10 cellular contexts compared by ENCODE assay signal in genomic region chr11:909406-909805, GRCh38. TPM values are rescaled to one million over a fixed set of nuclear protein-coding genes. Genes with fewer than 3 reads are reported as not detected.
DNase-seq lines count a peak whose midpoint lies in the region; ATAC-seq and TF ChIP-seq lines count a peak whose summit lies in the region.
"Had no signal": no experiment of that assay in that cellular context is flagged by ENCODE, and none has a peak within 500 bp of the region (broad histone marks: within the 10 kb centered on the region; RNA-seq: fewer than 3 reads in every experiment).

No MANE protein-coding gene starts in this region.

- no peaks in the 10 kb centered on the region for H3K9me3 ChIP-seq in BLaER1
- H3K9me3 ChIP-seq: ascending aorta, neutrophil had no signal

- peaks cover 41% of the 10 kb centered on the region for H3K4me1 ChIP-seq in BLaER1
- H3K4me1 ChIP-seq in mesendoderm (ENCODE audit: control insufficient read depth, low read depth, low read length) = peaks cover 2% of the 10 kb centered on the region

- no peak overlapping the region for H2BK5ac ChIP-seq in mesendoderm (ENCODE audit: low read length)

- ATAC-seq in esophagus mucosa (no peak), HG02571 (IDR thresholded peaks at IDR 0.05; ENCODE audit: unreplicated experiment) (no peak)

- H3K4ac ChIP-seq in mesendoderm (ENCODE audit: low read depth, low read length) = no peak overlapping the region

- TF ChIP-seq CTCF in HL-60 (IDR thresholded peaks at IDR 0.05; ENCODE audit: insufficient read depth, low read length) = no peak

- DNase-seq in HL-60 (ENCODE audit: low read depth in 1 of 2, low spot score in 1 of 2) (no peak), mesendoderm (no peak), SHP77 treated with DMSO at 0.1 percent for 48 hours (lab: John Stamatoyannopoulos, UW) (no peak)
- no peak for DNase-seq in activated effector memory CD4-positive, alpha-beta T cell treated with anti-CD3 and anti-CD28 coated beads, Interleukin-2, amount 50 U/mL, for 16 hours

- H3K36me3 ChIP-seq in BLaER1 (peaks cover 49% of the 10 kb centered on the region), mesendoderm (ENCODE audit: control insufficient read depth, insufficient read depth, low read length) (peaks cover 2% of the 10 kb centered on the region)

- H3K79me1 ChIP-seq in mesendoderm (ENCODE audit: low read length) = peaks cover 17% of the 10 kb centered on the region

- no peak overlapping the region for H2AK5ac ChIP-seq in mesendoderm (ENCODE audit: low read length)

- no peak overlapping the region for H2BK15ac ChIP-seq in mesendoderm (replicated peaks; ENCODE audit: low read depth)

- H3K4me1 Mint-ChIP-seq in activated naive CD8-positive, alpha-beta T cell (ENCODE audit: low read depth) = peaks cover 20% of the 10 kb centered on the region

- H3K27ac ChIP-seq in BLaER1 (no peak overlapping the region), HL-60 (replicated peaks) (no peak overlapping the region; the same call in 1 of the 2 replicates), mesendoderm (ENCODE audit: low read depth, low read length) (no peak overlapping the region)
- H3K27ac ChIP-seq: neutrophil had no signal

- no peaks in the 10 kb centered on the region for H3K27me3 ChIP-seq in BLaER1
- H3K27me3 ChIP-seq in HL-60 (ENCODE audit: insufficient read depth, poor library complexity, severe bottlenecking) = no peaks in the 10 kb centered on the region
- H3K27me3 ChIP-seq in mesendoderm (ENCODE audit: insufficient read depth, low read length, poor library complexity) = no peaks in the 10 kb centered on the region
- H3K27me3 ChIP-seq: ascending aorta, neutrophil had no signal

- no peak overlapping the region for H3K27ac Mint-ChIP-seq in activated naive CD8-positive, alpha-beta T cell

- H3K27me3 Mint-ChIP-seq in activated naive CD8-positive, alpha-beta T cell = no peaks in the 10 kb centered on the region

- no peak overlapping the region for H4K8ac ChIP-seq in mesendoderm (ENCODE audit: low read depth, low read length)

- peaks cover 60% of the 10 kb centered on the region for H4K20me1 ChIP-seq in BLaER1

- peak overlapping the region; percentile 99 for H3K56ac ChIP-seq in mesendoderm (ENCODE audit: low read length)

- WGBS in mesendoderm (ENCODE audit: extremely low coverage, insufficient coverage, low lambda C conversion rate) = no CpG with 5 or more reads among the region's 11 CpGs

- no peaks in the 10 kb centered on the region for H3K36me3 Mint-ChIP-seq in activated naive CD8-positive, alpha-beta T cell

- H3K9ac ChIP-seq in BLaER1 = peak overlapping the region; percentile 91
- peak overlapping the region; percentile 98 for H3K9ac ChIP-seq in mesendoderm (ENCODE audit: low read length)

- peak overlapping the region; percentile 94 for H3K4me3 Mint-ChIP-seq in activated naive CD8-positive, alpha-beta T cell

- no peak overlapping the region for H4K5ac ChIP-seq in mesendoderm (ENCODE audit: low read length)

- H3K9me3 Mint-ChIP-seq in activated naive CD8-positive, alpha-beta T cell (ENCODE audit: low read depth) = no peaks in the 10 kb centered on the region

- H3K18ac ChIP-seq in mesendoderm (ENCODE audit: low read length) = no peak overlapping the region

- no peak overlapping the region for H2BK120ac ChIP-seq in mesendoderm (ENCODE audit: low read depth, low read length)

- H3K79me2 ChIP-seq in mesendoderm (ENCODE audit: control insufficient read depth, insufficient read depth, low read length) = peaks cover 24% of the 10 kb centered on the region

- no peak overlapping the region for H3K23ac ChIP-seq in mesendoderm (ENCODE audit: low read length)

- peak overlapping the region; percentile 91; the same call in 1 of the 2 replicates for H3K4me3 ChIP-seq in BLaER1
- H3K4me3 ChIP-seq in HL-60 (replicated peaks; ENCODE audit: insufficient read depth, low read length) = peak overlapping the region; percentile 87
- no peak overlapping the region for H3K4me3 ChIP-seq in mesendoderm (ENCODE audit: low read length)

- peak overlapping the region; percentile 94 for H3K4me2 ChIP-seq in BLaER1
- no peak overlapping the region for H3K4me2 ChIP-seq in mesendoderm (ENCODE audit: low read length)

RNA-seq across cellular contexts. Expression of gene CHID1, which starts 1.2 kb away (rescaled TPM):
- polyA plus RNA-seq in mesendoderm (2013, experiment 1 of 2) = 43.2 TPM
- polyA plus RNA-seq in mesendoderm (2013, experiment 2 of 2) = 41.3 TPM
- 56.6 TPM for total RNA-seq in esophagus mucosa

RNA-seq across cellular contexts. Expression of gene AP2A2, which starts 16.3 kb away (rescaled TPM):
- 39.0 TPM for polyA plus RNA-seq in mesendoderm (2013, experiment 1 of 2)
- polyA plus RNA-seq in mesendoderm (2013, experiment 2 of 2) = 38.3 TPM
- 34.9 TPM for total RNA-seq in esophagus mucosa
